In genomic region chr14:103649001-103649400, GRCh38 we compare ENCODE assay signal across 27 cellular contexts.
"Had no signal": no experiment of that assay in that cellular context is flagged by ENCODE, and none has a peak within 500 bp of the region (broad histone marks: within the 10 kb centered on the region; RNA-seq: fewer than 3 reads in every experiment).

No MANE protein-coding gene starts in this region.

- H3K27me3 Mint-ChIP-seq: naive thymus-derived CD8-positive, alpha-beta T cell; natural killer cell treated with Interleukin-12 subunit alpha and Interleukin-12 subunit beta and Interleukin-15 and Interleukin-18, amount 100 ng/mL, for 72 hours; stimulated activated naive B cell treated with anti-CD40 and anti-IgM and Interleukin-4, amounts not matched to agents 10 μg/mL and 1 μg/mL and 100 μg/mL, for 72 hours; stimulated activated naive CD8-positive, alpha-beta T cell treated with anti-CD3 and anti-CD28 coated beads, Interleukin-15, Interleukin-2, amounts not matched to agents 100 ng/mL and 50 ng/mL, for 24 hours had no signal

- H3K36me3 Mint-ChIP-seq: natural killer cell treated with Interleukin-12 subunit alpha and Interleukin-12 subunit beta and Interleukin-15 and Interleukin-18, amount 100 ng/mL, for 72 hours had no signal

- H3K27me3 ChIP-seq: neutrophil, pancreas, sigmoid colon, stomach, thyroid gland, tibial nerve, upper lobe of left lung, vagina had no signal

- H3K36me3 ChIP-seq: pancreas, sigmoid colon, thoracic aorta, thyroid gland, vagina had no signal

- DNase-seq: naive thymus-derived CD8-positive, alpha-beta T cell; nephron progenitor cell; nucleus accumbens; pancreas; psoas muscle; right cardiac atrium; sigmoid colon; small intestine; stimulated activated CD4-positive, alpha-beta T cell treated with anti-CD3 and anti-CD28 coated beads, Interleukin-15, amount 100 ng/mL, for 24 hours; stimulated activated CD4-positive, alpha-beta T cell treated with anti-CD3 and anti-CD28 coated beads, Interleukin-2, amount 100 ng/mL, for 24 hours; stimulated activated CD4-positive, alpha-beta T cell treated with anti-CD3 and anti-CD28 coated beads, Interleukin-2, amount 100 ng/mL, for 48 hours; stimulated activated CD4-positive, alpha-beta T cell treated with anti-CD3 and anti-CD28 coated beads, Interleukin-4, amount 100 ng/mL, for 24 hours; stimulated activated naive B cell treated with anti-CD40 and anti-IgM and Interleukin-4, amounts not matched to agents 10 μg/mL and 1 μg/mL and 100 μg/mL, for 72 hours; stimulated activated naive CD4-positive, alpha-beta T cell treated with Interleukin-2 at 50 U/mL for 16 hours; stomach; thyroid gland; trophoblast cell; upper lobe of left lung had no signal

- H3K27ac ChIP-seq: neutrophil, pancreas, psoas muscle, sigmoid colon, stomach, thoracic aorta, thyroid gland, tibial nerve, upper lobe of left lung, vagina had no signal

- H3K4me3 Mint-ChIP-seq: naive thymus-derived CD8-positive, alpha-beta T cell; natural killer cell treated with Interleukin-12 subunit alpha and Interleukin-12 subunit beta and Interleukin-15 and Interleukin-18, amount 100 ng/mL, for 72 hours; nephron progenitor cell; neural crest cell; stimulated activated effector memory CD8-positive, alpha-beta T cell treated with anti-CD3 and anti-CD28 coated beads, Interleukin-12 subunit alpha, Interleukin-12 subunit beta, amount 100 ng/mL, for 72 hours; stimulated activated naive B cell treated with anti-CD40 and anti-IgM and Interleukin-4, amounts not matched to agents 10 μg/mL and 1 μg/mL and 100 μg/mL, for 72 hours; stimulated activated naive CD8-positive, alpha-beta T cell treated with anti-CD3 and anti-CD28 coated beads, Interleukin-15, Interleukin-2, amounts not matched to agents 100 ng/mL and 50 ng/mL, for 24 hours had no signal

- FAIRE-seq: pancreas, small intestine, urothelium cell line had no signal

- H3K4me3 ChIP-seq: pancreas, psoas muscle, sigmoid colon, stomach, thoracic aorta, thyroid gland, tibial nerve, upper lobe of left lung, vagina had no signal

- ATAC-seq: naive thymus-derived CD8-positive, alpha-beta T cell; natural killer cell treated with Interleukin-12 subunit alpha and Interleukin-12 subunit beta and Interleukin-15 and Interleukin-18, amount 100 ng/mL, for 72 hours; pancreas; psoas muscle; right cardiac atrium; stimulated activated effector memory CD8-positive, alpha-beta T cell treated with anti-CD3 and anti-CD28 coated beads, Interleukin-12 subunit alpha, Interleukin-12 subunit beta, amount 100 ng/mL, for 72 hours; stimulated activated naive B cell treated with anti-CD40 and anti-IgM and Interleukin-4, amounts not matched to agents 10 μg/mL and 1 μg/mL and 100 μg/mL, for 72 hours had no signal

- H3K9me3 Mint-ChIP-seq: naive thymus-derived CD8-positive, alpha-beta T cell; natural killer cell treated with Interleukin-12 subunit alpha and Interleukin-12 subunit beta and Interleukin-15 and Interleukin-18, amount 100 ng/mL, for 72 hours; nephron progenitor cell; neural crest cell; stimulated activated effector memory CD8-positive, alpha-beta T cell treated with anti-CD3 and anti-CD28 coated beads, Interleukin-12 subunit alpha, Interleukin-12 subunit beta, amount 100 ng/mL, for 72 hours; stimulated activated naive B cell treated with anti-CD40 and anti-IgM and Interleukin-4, amounts not matched to agents 10 μg/mL and 1 μg/mL and 100 μg/mL, for 72 hours; stimulated activated naive CD8-positive, alpha-beta T cell treated with anti-CD3 and anti-CD28 coated beads, Interleukin-15, Interleukin-2, amounts not matched to agents 100 ng/mL and 50 ng/mL, for 24 hours had no signal

- H3K4me1 ChIP-seq: pancreas had no signal

- H3K9me3 ChIP-seq: neutrophil, pancreas, psoas muscle, sigmoid colon, stomach, thoracic aorta, thyroid gland, tibial nerve, upper lobe of left lung, vagina had no signal

- H3K27ac Mint-ChIP-seq: natural killer cell treated with Interleukin-12 subunit alpha and Interleukin-12 subunit beta and Interleukin-15 and Interleukin-18, amount 100 ng/mL, for 72 hours; nephron progenitor cell; stimulated activated effector memory CD8-positive, alpha-beta T cell treated with anti-CD3 and anti-CD28 coated beads, Interleukin-12 subunit alpha, Interleukin-12 subunit beta, amount 100 ng/mL, for 72 hours; stimulated activated naive B cell treated with anti-CD40 and anti-IgM and Interleukin-4, amounts not matched to agents 10 μg/mL and 1 μg/mL and 100 μg/mL, for 72 hours; stimulated activated naive CD8-positive, alpha-beta T cell treated with anti-CD3 and anti-CD28 coated beads, Interleukin-15, Interleukin-2, amounts not matched to agents 100 ng/mL and 50 ng/mL, for 24 hours had no signal
